Comparison of ENCODE assay signal across 9 cellular contexts in genomic region chr5:102583663-102584062, GRCh38.
DNase-seq lines count a peak whose midpoint lies in the region; ATAC-seq and FAIRE-seq lines count a peak whose summit lies in the region.
"Had no signal": no experiment of that assay in that cellular context is flagged by ENCODE, and none has a peak within 500 bp of the region (broad histone marks: within the 10 kb centered on the region; RNA-seq: fewer than 3 reads in every experiment).

No MANE protein-coding gene starts in this region.

- no peaks in the 10 kb centered on the region for H3K27me3 Mint-ChIP-seq in T-cell

- no peaks in the 10 kb centered on the region for H3K9me3 Mint-ChIP-seq in T-cell
- H3K9me3 Mint-ChIP-seq: memory B cell had no signal

- CTCF ChIA-PET in T-cell (lab: Charles Lee), result interaction anchor here in 1 of 2 donors (0.6 to 2.1 kb wide), 4 partner anchors 97 to 641 kb away, joined by 4 to 7 read pairs (median 4); no protein-coding TSS in a partner anchor

- H3K4me3 Mint-ChIP-seq in T-cell, result no peak overlapping the region
- H3K4me3 Mint-ChIP-seq: memory B cell had no signal

- ATAC-seq in GM18858 (IDR thresholded peaks at IDR 0.05; ENCODE audit: unreplicated experiment) (no peak), T-cell (replicated peaks in 1 of 4) (no peak)

- no peaks in the 10 kb centered on the region for H3K36me3 Mint-ChIP-seq in T-cell
- H3K36me3 Mint-ChIP-seq: memory B cell had no signal

- H3K4me1 Mint-ChIP-seq in T-cell, result peaks cover 0 to 2% (median 0%) of the 10 kb centered on the region in 3 donors
- H3K4me1 Mint-ChIP-seq: memory B cell had no signal

- H3K27ac Mint-ChIP-seq in T-cell, result no peak overlapping the region
- H3K27ac Mint-ChIP-seq: memory B cell had no signal

- FAIRE-seq in TTC549 (lab: Jason Lieb, UNC) (peak; percentile 71), islet of Langerhans (lab: Jason Lieb, UNC) (peak; percentile 100)

- POLR2A ChIA-PET in T-cell (lab: Charles Lee), result no interaction called here

- peak; percentile 2 for DNase-seq in Daoy (ENCODE audit: low read depth)
- peak; percentile 44 for DNase-seq in NAMALWA (ENCODE audit: low spot score)
- no peak for DNase-seq in midbrain (lab: John Stamatoyannopoulos, UW)
- DNase-seq in T-cell, result no peak
- DNase-seq in iPS-NIHi11 (ENCODE audit: low spot score), result no peak

Comparison
In these comparisons a context has a peak if more than half of its experiments do, and no peak if none do; other contexts are left out.
1. DNase-seq: peak in Daoy (single experiment) and NAMALWA (single experiment); none in midbrain (single experiment), T-cell (0 of 34) and iPS-NIHi11 (single experiment).